In genomic region chr5:180802325-180803180, GRCh38 we compare ENCODE assay signal across 8 cellular contexts. TPM values are rescaled to one million over a fixed set of nuclear protein-coding genes. Genes with fewer than 3 reads are reported as not detected.
DNase-seq lines count a peak whose midpoint lies in the region; ATAC-seq and TF ChIP-seq lines count a peak whose summit lies in the region.

Gene MGAT1, minus strand, starts transcription at chr5:180802806. Its CDS starts 9,835 bp downstream, at chr5:180792971.

- peak within 1 kb of the TSS; percentile 76 for H3K4me3 ChIP-seq in lower leg skin (ENCODE audit: low read depth, poor library complexity, severe bottlenecking)

- no peak for TF ChIP-seq CTCF in lower leg skin (IDR thresholded peaks at IDR 0.05)

- intact Hi-C loops in lower leg skin (cut with DNase I; ENCODE audit: low total_unique reads) = no loop called here

- TF ChIP-seq POLR2A in lower leg skin (IDR thresholded peaks at IDR 0.05) = no peak

- peak; percentile 46 for ATAC-seq in HG02852 (IDR thresholded peaks at IDR 0.05; ENCODE audit: unreplicated experiment)

- DNase-seq in DMS79 treated with DMSO at 0.1 percent for 48 hours (lab: John Stamatoyannopoulos, UW) (peak; percentile 5), DMS79 (lab: John Stamatoyannopoulos, UW) (no peak), NCI-H2227 treated with DMSO at 0.1 percent for 48 hours (lab: John Stamatoyannopoulos, UW) (peak; percentile 31), dermis microvascular lymphatic vessel endothelial cell (ENCODE audit: low read depth in 2 of 2) (peak; percentile 62 to 91), lower leg skin (ENCODE audit: low spot score in 2 of 2) (peak; percentile 89 to 99)
- DNase-seq in activated CD4-positive, alpha-beta T cell treated with anti-CD3 and anti-CD28 coated beads, Interleukin-2, amount 50 U/mL, for 1 hour = peak; percentile 68
- peak; percentile 73 to 79 for DNase-seq in stimulated activated CD4-positive, alpha-beta T cell treated with anti-CD3 and anti-CD28 coated beads, Interleukin-4, amount 100 ng/mL, for 48 hours (ENCODE audit: low read depth in 2 of 2)

- 0 to 1% methylated on average over 24 to 82 of the region's 87 CpGs for WGBS in lower leg skin, 2 donors

RNA-seq across cellular contexts. Expression of gene MGAT1, which starts in this region (rescaled TPM):
- total RNA-seq in dermis microvascular lymphatic vessel endothelial cell (67.9 and 139 TPM in 2 replicates), lower leg skin (100 to 1,000 TPM; 121 to 154 (median 138) TPM)
